Comparison of ENCODE assay signal across 21 cellular contexts in genomic region chrX:7316280-7316679, GRCh38.
DNase-seq lines count a peak whose midpoint lies in the region; FAIRE-seq and TF ChIP-seq lines count a peak whose summit lies in the region.
"Had no signal": no experiment of that assay in that cellular context is flagged by ENCODE, and none has a peak within 500 bp of the region (broad histone marks: within the 10 kb centered on the region; RNA-seq: fewer than 3 reads in every experiment).

No MANE protein-coding gene starts in this region.

- no peak overlapping the region for H3K9ac ChIP-seq in mammary epithelial cell (ENCODE audit: insufficient read depth, low read length)
- H3K9ac ChIP-seq in astrocyte (ENCODE audit: low read length) = no peak overlapping the region

- FAIRE-seq in astrocyte (lab: Jason Lieb, UNC) = peak; percentile 20
- FAIRE-seq: G401.6, H1 had no signal

- peak; percentile 36 for DNase-seq in MCF 10A (ENCODE audit: unreplicated experiment)
- DNase-seq in mammary epithelial cell = no peak
- no peak for DNase-seq in astrocyte (ENCODE audit: low read depth)
- DNase-seq in iris pigment epithelial cell (ENCODE audit: low read depth) = peak; percentile 4
- no peak for DNase-seq in substantia nigra (lab: John Stamatoyannopoulos, UW)
- DNase-seq in NCI-H526 treated with DMSO at 0.1 percent for 48 hours (lab: John Stamatoyannopoulos, UW) = no peak
- DNase-seq in endothelial cell (ENCODE audit: low spot score) = no peak
- no peak for DNase-seq in NCI-H1930 (lab: John Stamatoyannopoulos, UW)
- DNase-seq: 8988T; AML-193; CD4-positive, CD25-positive, alpha-beta regulatory T cell; DMS53; KG1; MM.1S; NCI-H1105; NCI-H2029; NCI-H2171 treated with DMSO at 0.1 percent for 48 hours; NCI-H510A; RPMI8226 had no signal

- POLR2A ChIA-PET in MCF 10A (lab: Yijun Ruan, JAX) = no interaction called here

- H3K4me1 Mint-ChIP-seq in MCF 10A (ENCODE audit: insufficient read depth, unreplicated experiment) (no peaks in the 10 kb centered on the region), astrocyte (ENCODE audit: low read depth, unreplicated experiment) (no peaks in the 10 kb centered on the region), endothelial cell (ENCODE audit: unreplicated experiment) (no peaks in the 10 kb centered on the region)
- H3K4me1 Mint-ChIP-seq: CD4-positive, CD25-positive, alpha-beta regulatory T cell had no signal

- intact Hi-C loops in MCF 10A (cut with micrococcal nuclease) (no loop called here), mammary epithelial cell (cut with micrococcal nuclease) (no loop called here)

- H3K4me2 ChIP-seq in mammary epithelial cell (ENCODE audit: insufficient read depth, low read depth, low read length) (no peak overlapping the region), astrocyte (ENCODE audit: low read length) (no peak overlapping the region)

- H3K9me3 Mint-ChIP-seq in MCF 10A (ENCODE audit: unreplicated experiment) (no peaks in the 10 kb centered on the region), astrocyte (ENCODE audit: unreplicated experiment) (peaks cover 2% of the 10 kb centered on the region), endothelial cell (ENCODE audit: unreplicated experiment) (no peaks in the 10 kb centered on the region)

- H3K27me3 Mint-ChIP-seq in MCF 10A (ENCODE audit: insufficient read depth, unreplicated experiment) = no peaks in the 10 kb centered on the region
- no peaks in the 10 kb centered on the region for H3K27me3 Mint-ChIP-seq in astrocyte (ENCODE audit: low read depth, unreplicated experiment)
- peaks cover 2% of the 10 kb centered on the region for H3K27me3 Mint-ChIP-seq in endothelial cell (ENCODE audit: unreplicated experiment)
- H3K27me3 Mint-ChIP-seq: CD4-positive, CD25-positive, alpha-beta regulatory T cell had no signal

- H3K36me3 ChIP-seq in mammary epithelial cell (ENCODE audit: insufficient read depth, low read length) (no peaks in the 10 kb centered on the region), astrocyte (ENCODE audit: insufficient read depth, low read length) (no peaks in the 10 kb centered on the region)

- H3K27me3 ChIP-seq in mammary epithelial cell (ENCODE audit: insufficient read depth, low read length) (no peaks in the 10 kb centered on the region), astrocyte (ENCODE audit: insufficient read depth, low read length) (no peaks in the 10 kb centered on the region)

- in situ Hi-C loops in mammary epithelial cell (cut with MboI; ENCODE audit: low sequenced_read_pairs in 2 of 2) = no loop called here

- BruUV-seq in MCF 10A (replicated peaks; lab: Mats Ljungman, UMichigan) (no TSS peak), mammary epithelial cell (replicated peaks; lab: Mats Ljungman, UMichigan) (no TSS peak)

- H2AFZ ChIP-seq in mammary epithelial cell (ENCODE audit: low read depth, low read length) (no peak overlapping the region), astrocyte (ENCODE audit: low read depth, low read length) (no peak overlapping the region)

- H3K36me3 Mint-ChIP-seq in MCF 10A (ENCODE audit: insufficient read depth, unreplicated experiment) (no peaks in the 10 kb centered on the region), astrocyte (ENCODE audit: low read depth, unreplicated experiment) (peaks cover 1% of the 10 kb centered on the region), endothelial cell (ENCODE audit: low read depth, unreplicated experiment) (no peaks in the 10 kb centered on the region)

- H3K27ac ChIP-seq in mammary epithelial cell (ENCODE audit: insufficient read depth, low read depth, low read length) (no peak overlapping the region), astrocyte (ENCODE audit: low read depth, low read length) (no peak overlapping the region), substantia nigra (ENCODE audit: low read depth, low read length, poor library complexity, severe bottlenecking) (no peak overlapping the region)

- dilution Hi-C loops in mammary epithelial cell (cut with HindIII; ENCODE audit: low sequenced_read_pairs) = no loop called here

- H3K4me3 ChIP-seq in mammary epithelial cell (replicated peaks in 1 of 3; ENCODE audit: insufficient read depth in 1 of 3, low read depth in 2 of 3, low read length in 3 of 3) (no peak overlapping the region), astrocyte (ENCODE audit: insufficient read depth, low read depth, low read length) (no peak overlapping the region)

- H3K79me2 ChIP-seq in mammary epithelial cell (ENCODE audit: insufficient read depth, low read length) (no peaks in the 10 kb centered on the region), astrocyte (ENCODE audit: insufficient read depth, low read length) (no peaks in the 10 kb centered on the region)

- H3K4me3 Mint-ChIP-seq in MCF 10A (ENCODE audit: unreplicated experiment) (no peak overlapping the region), astrocyte (ENCODE audit: unreplicated experiment) (no peak overlapping the region), endothelial cell (ENCODE audit: unreplicated experiment) (no peak overlapping the region)
- H3K4me3 Mint-ChIP-seq: CD4-positive, CD25-positive, alpha-beta regulatory T cell had no signal

- H4K20me1 ChIP-seq in mammary epithelial cell (ENCODE audit: insufficient read depth, low read length) (no peaks in the 10 kb centered on the region), astrocyte (ENCODE audit: insufficient read depth, low read length) (no peaks in the 10 kb centered on the region)

- CTCF ChIA-PET in MCF 10A (lab: Yijun Ruan, JAX) (no interaction called here), mammary epithelial cell (lab: Charles Lee; ENCODE audit: low non-redundant PET) (no interaction called here)

- TF ChIP-seq CTCF in MCF 10A (IDR thresholded peaks at IDR 0.05; ENCODE audit: unreplicated experiment) = no peak
- no peak for TF ChIP-seq CTCF in mammary epithelial cell (conservative IDR thresholded peaks at IDR 0.05 in 1 of 2, IDR thresholded peaks at IDR 0.05 in 1 of 2; ENCODE audit: extremely low read depth in 1 of 2, insufficient read depth in 1 of 2, low read depth in 1 of 2, low read length in 2 of 2)
- no peak for TF ChIP-seq CTCF in astrocyte (IDR thresholded peaks at IDR 0.05; ENCODE audit: insufficient read depth, low read depth, low read length)
- no peak for TF ChIP-seq CTCF in endothelial cell (IDR thresholded peaks at IDR 0.05; ENCODE audit: unreplicated experiment)

- H3K4me1 ChIP-seq in mammary epithelial cell (ENCODE audit: insufficient read depth, low read length) (no peaks in the 10 kb centered on the region), astrocyte (ENCODE audit: insufficient read depth, low read length) (no peaks in the 10 kb centered on the region)

- H3K9me3 ChIP-seq in mammary epithelial cell (replicated peaks; ENCODE audit: insufficient read depth, low read length) (peaks cover 4% of the 10 kb centered on the region), astrocyte (ENCODE audit: insufficient read depth, low read depth, low read length) (no peaks in the 10 kb centered on the region)

- H3K27ac Mint-ChIP-seq in MCF 10A (ENCODE audit: low read depth, unreplicated experiment) (no peak overlapping the region), astrocyte (ENCODE audit: unreplicated experiment) (no peak overlapping the region), endothelial cell (ENCODE audit: unreplicated experiment) (no peak overlapping the region)
- H3K27ac Mint-ChIP-seq: CD4-positive, CD25-positive, alpha-beta regulatory T cell had no signal

Comparison
In these comparisons a context has a peak if more than half of its experiments do, and no peak if none do; other contexts are left out.
1. DNase-seq: peak in MCF 10A (single experiment) and iris pigment epithelial cell (single experiment); none in mammary epithelial cell (single experiment), astrocyte (single experiment), substantia nigra (0 of 49), NCI-H526 treated with DMSO at 0.1 percent for 48 hours (single experiment), endothelial cell (single experiment) and NCI-H1930 (0 of 2).